8 cellular contexts compared by ENCODE assay signal in the genomic region with DNA sequence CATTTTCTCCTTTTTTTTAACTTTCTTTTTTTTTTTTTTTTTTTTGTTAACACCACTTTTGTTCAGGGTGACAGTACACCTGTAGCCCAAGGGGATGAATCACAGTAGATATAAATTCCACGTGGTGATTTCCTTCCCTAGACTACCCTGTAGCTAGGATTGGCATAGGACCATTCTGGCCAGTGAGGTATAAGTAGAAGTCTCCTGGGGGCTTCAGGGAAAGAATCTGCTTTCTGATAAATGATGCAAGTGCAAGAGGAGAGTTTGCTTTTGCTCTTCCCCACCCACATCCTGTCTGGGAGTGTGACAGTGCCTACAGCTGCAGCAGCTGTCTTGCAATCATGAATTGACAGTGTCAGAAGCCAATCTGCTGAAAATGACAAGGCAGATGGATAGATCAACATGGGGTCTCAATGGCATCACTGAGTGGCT.
DNase-seq lines count a peak whose midpoint lies in the region; ATAC-seq and TF ChIP-seq lines count a peak whose summit lies in the region.

No MANE protein-coding gene starts in this region.

- H3K4me3 ChIP-seq in coronary artery, result no peak overlapping the region

- TF ChIP-seq CTCF in coronary artery (IDR thresholded peaks at IDR 0.05), result no peak

- ATAC-seq in GM18858 (IDR thresholded peaks at IDR 0.05; ENCODE audit: unreplicated experiment) (peak; percentile 93), HG02763 (IDR thresholded peaks at IDR 0.05; ENCODE audit: unreplicated experiment) (peak; percentile 92), left lobe of liver (no peak)

- no peak overlapping the region for H3K27ac ChIP-seq in coronary artery

- DNase-seq in NCI-H2171 treated with DMSO at 0.1 percent for 48 hours (lab: John Stamatoyannopoulos, UW), result peak; percentile 69
- DNase-seq in activated T-cell treated with anti-CD3 and anti-CD28 coated beads for 24 hours (ENCODE audit: low read depth), result peak; percentile 56
- peak; percentile 75 for DNase-seq in stimulated activated CD4-positive, alpha-beta T cell treated with anti-CD3 and anti-CD28 coated beads, Interleukin-15, amount 100 ng/mL, for 24 hours
- DNase-seq in left lobe of liver (ENCODE audit: low spot score), result no peak
- DNase-seq in coronary artery (ENCODE audit: low spot score), result no peak
- no peak for DNase-seq in effector CD8-positive, alpha-beta T cell (lab: John Stamatoyannopoulos, UW)

Comparison
In these comparisons a context has a peak if more than half of its experiments do, and no peak if none do; other contexts are left out.
1. DNase-seq: peak in NCI-H2171 treated with DMSO at 0.1 percent for 48 hours (single experiment), activated T-cell treated with anti-CD3 and anti-CD28 coated beads for 24 hours (single experiment) and stimulated activated CD4-positive, alpha-beta T cell treated with anti-CD3 and anti-CD28 coated beads, Interleukin-15, amount 100 ng/mL, for 24 hours (single experiment); none in left lobe of liver (single experiment), coronary artery (single experiment) and effector CD8-positive, alpha-beta T cell (single experiment).